In genomic region chr15:51887887-51888592, GRCh38 we compare ENCODE assay signal across 19 cellular contexts. TPM values are rescaled to one million over a fixed set of nuclear protein-coding genes. Genes with fewer than 3 reads are reported as not detected.
DNase-seq lines count a peak whose midpoint lies in the region; ATAC-seq and TF ChIP-seq lines count a peak whose summit lies in the region.
"Had no signal": no experiment of that assay in that cellular context is flagged by ENCODE, and none has a peak within 500 bp of the region (broad histone marks: within the 10 kb centered on the region; RNA-seq: fewer than 3 reads in every experiment).

No MANE protein-coding gene starts in this region.

- CTCF ChIA-PET in Panc1 (lab: Charles Lee) (interaction anchor here (0.6 to 1.0 kb wide), 3 partner anchors 12 to 166 kb away, joined by 3 to 4 read pairs (median 3); no protein-coding TSS in a partner anchor), Caco-2 (lab: Charles Lee) (interaction anchor here (0.7 to 1.5 kb wide), 5 partner anchors 9 to 351 kb away, joined by 3 to 7 read pairs (median 5); no protein-coding TSS in a partner anchor)

- H3K4me3 Mint-ChIP-seq in Caco-2 (ENCODE audit: unreplicated experiment): no peak overlapping the region
- H3K4me3 Mint-ChIP-seq: activated T-cell treated with anti-CD3 and anti-CD28 coated beads, Interleukin-2, amount 50 U/mL, for 24 hours; CD14-positive monocyte; nephron progenitor cell; T-helper 1 cell treated with Interleukin-12 subunit alpha and Interleukin-12 subunit beta and Interleukin-4 antibody, amounts not matched to agents 30 μg/mL and 1 μg/mL, for 36 hours had no signal

- H3K4me3 ChIP-seq in Panc1 (ENCODE audit: low read depth in 2 of 2, low read length in 2 of 2) (no peak overlapping the region), subcutaneous abdominal adipose tissue (ENCODE audit: low read depth in 1 of 5, low read length in 5 of 5) (no peak overlapping the region), Caco-2 (ENCODE audit: low read depth, low read length) (no peak overlapping the region)
- H3K4me3 ChIP-seq: body of pancreas, ovary, spleen had no signal

- H3K27ac Mint-ChIP-seq in Caco-2 (ENCODE audit: unreplicated experiment): no peak overlapping the region
- H3K27ac Mint-ChIP-seq: activated T-cell treated with anti-CD3 and anti-CD28 coated beads, Interleukin-2, amount 50 U/mL, for 24 hours; nephron progenitor cell; T-helper 1 cell treated with Interleukin-12 subunit alpha and Interleukin-12 subunit beta and Interleukin-4 antibody, amounts not matched to agents 30 μg/mL and 1 μg/mL, for 36 hours had no signal

- H3K36me3 Mint-ChIP-seq in Caco-2 (ENCODE audit: insufficient read depth, unreplicated experiment): peaks cover 38% of the 10 kb centered on the region

- H3K4me1 ChIP-seq in Panc1 (ENCODE audit: control insufficient read depth, insufficient read depth, low read length) (peaks cover 2% of the 10 kb centered on the region; the same call in 1 of the 2 replicates), subcutaneous abdominal adipose tissue (ENCODE audit: control insufficient read depth in 5 of 5, insufficient read depth in 5 of 5, low read length in 5 of 5) (peaks cover 1 to 23% (median 10%) of the 10 kb centered on the region in 5 donors), Caco-2 (peaks cover 8% of the 10 kb centered on the region; the same call in 1 of the 2 replicates)

- no peaks in the 10 kb centered on the region for H3K9me3 Mint-ChIP-seq in Caco-2 (ENCODE audit: unreplicated experiment)
- H3K9me3 Mint-ChIP-seq: activated T-cell treated with anti-CD3 and anti-CD28 coated beads, Interleukin-2, amount 50 U/mL, for 24 hours; T-helper 1 cell treated with Interleukin-12 subunit alpha and Interleukin-12 subunit beta and Interleukin-4 antibody, amounts not matched to agents 30 μg/mL and 1 μg/mL, for 36 hours had no signal

- POLR2A ChIA-PET in Panc1 (lab: Charles Lee) (interaction anchor here (0.6 kb wide), 1 partner anchor 40 kb away, joined by 3 read pairs; no protein-coding TSS in a partner anchor), Caco-2 (lab: Charles Lee) (no interaction called here)

- TF ChIP-seq CTCF in GM10266 (IDR thresholded peaks at IDR 0.05; ENCODE audit: control insufficient read depth, insufficient read depth, low read depth, missing control alignments) (peak; percentile 12), Panc1 (IDR thresholded peaks at IDR 0.05) (no peak), Caco-2 (IDR thresholded peaks at IDR 0.05; ENCODE audit: insufficient read depth in 1 of 2, low read depth in 1 of 2, low read length in 1 of 2, severe bottlenecking in 1 of 2, unreplicated experiment in 1 of 2) (no peak)

- in situ Hi-C loops in Panc1 (cut with HindIII; ENCODE audit: low pct_unique_long_range_greater_than_20kb, low sequenced_read_pairs): no loop called here

- DNase-seq in GM10266 (ENCODE audit: extremely low spot score): no peak
- no peak for DNase-seq in Panc1 (ENCODE audit: low read depth, low spot score)
- DNase-seq in Caco-2: no peak
- DNase-seq: activated CD4-positive, alpha-beta T cell treated with anti-CD3 and anti-CD28 coated beads for 48 hours; activated T-cell treated with anti-CD3 and anti-CD28 coated beads, Interleukin-2, amount 50 U/mL, for 24 hours; body of pancreas; head of caudate nucleus; KG1; nephron progenitor cell; ovary; retina; spleen had no signal

- H3K27me3 Mint-ChIP-seq in Caco-2 (ENCODE audit: insufficient read depth, unreplicated experiment): no peaks in the 10 kb centered on the region
- H3K27me3 Mint-ChIP-seq: activated T-cell treated with anti-CD3 and anti-CD28 coated beads, Interleukin-2, amount 50 U/mL, for 24 hours had no signal

- peaks cover 4% of the 10 kb centered on the region; the same call in 1 of the 2 replicates for H3K36me3 ChIP-seq in Panc1 (ENCODE audit: control insufficient read depth, insufficient read depth, low read length)
- peaks cover 0 to 19% (median 12%) of the 10 kb centered on the region in 5 donors for H3K36me3 ChIP-seq in subcutaneous abdominal adipose tissue (ENCODE audit: control insufficient read depth in 5 of 5, insufficient read depth in 5 of 5, low read length in 5 of 5)
- no peaks in the 10 kb centered on the region for H3K36me3 ChIP-seq in Caco-2 (ENCODE audit: control insufficient read depth, insufficient read depth, low read length)
- H3K36me3 ChIP-seq: ovary had no signal

- no peaks in the 10 kb centered on the region for H3K4me1 Mint-ChIP-seq in Caco-2 (ENCODE audit: low read depth, unreplicated experiment)
- H3K4me1 Mint-ChIP-seq: CD14-positive monocyte had no signal

- no peaks in the 10 kb centered on the region for H3K27me3 ChIP-seq in Panc1 (ENCODE audit: control insufficient read depth, insufficient read depth, low read length)
- H3K27me3 ChIP-seq in subcutaneous abdominal adipose tissue (ENCODE audit: control insufficient read depth in 5 of 5, insufficient read depth in 4 of 5, low read length in 5 of 5): no peaks in the 10 kb centered on the region
- H3K27me3 ChIP-seq in Caco-2 (replicated peaks; ENCODE audit: control insufficient read depth, insufficient read depth, low read length): no peaks in the 10 kb centered on the region
- H3K27me3 ChIP-seq: body of pancreas, ovary, spleen had no signal

- intact Hi-C loops in Panc1 (cut with micrococcal nuclease; ENCODE audit: unreplicated experiment): no loop called here
- intact Hi-C loops in Caco-2 (cut with micrococcal nuclease; ENCODE audit: unreplicated experiment): loop anchor here (1.0 kb wide), 1 partner anchor 19 kb away; no protein-coding TSS in a partner anchor

- ATAC-seq in Panc1 (peak; percentile 65; the same call in 1 of the 2 replicates), esophagus mucosa (peak; percentile 27), GM18858 (IDR thresholded peaks at IDR 0.05; ENCODE audit: unreplicated experiment) (no peak), GM18519 (IDR thresholded peaks at IDR 0.05; ENCODE audit: low FRiP score, unreplicated experiment) (no peak)
- ATAC-seq: body of pancreas had no signal

- H3K27ac ChIP-seq in Panc1 (ENCODE audit: low read length) (no peak overlapping the region), subcutaneous abdominal adipose tissue (ENCODE audit: low read depth, low read length) (peak overlapping the region; percentile 31)
- H3K27ac ChIP-seq: ovary, spleen had no signal

- BruUV-seq in Panc1 (replicated peaks; lab: Mats Ljungman, UMichigan): no TSS peak
- no TSS peak for BruUV-seq in Caco-2 (replicated peaks; lab: Mats Ljungman, UMichigan)

- no peaks in the 10 kb centered on the region for H3K9me3 ChIP-seq in Panc1 (ENCODE audit: control insufficient read depth, insufficient read depth, low read depth, low read length)
- H3K9me3 ChIP-seq in subcutaneous abdominal adipose tissue (ENCODE audit: control insufficient read depth in 5 of 5, low read length in 5 of 5): no peaks in the 10 kb centered on the region
- H3K9me3 ChIP-seq in Caco-2: no peaks in the 10 kb centered on the region
- H3K9me3 ChIP-seq: body of pancreas, ovary, SK-N-SH had no signal

- no peak overlapping the region for H3K9ac ChIP-seq in subcutaneous abdominal adipose tissue (ENCODE audit: low read length in 5 of 5)
- H3K9ac ChIP-seq: SK-N-SH had no signal

RNA-seq across cellular contexts. Expression of gene TMOD3, which starts 58.6 kb away (rescaled TPM):
- total RNA-seq in Panc1 (2021; ENCODE audit: unreplicated experiment) (53.4 TPM), esophagus mucosa (83.5 TPM), Caco-2 (2022) (46.8 and 54.4 TPM in 2 replicates)
- polyA plus RNA-seq in Panc1 (2012; ENCODE audit: insufficient read length): 23.8 TPM

Comparison
In these comparisons a context has a peak if more than half of its experiments do, and no peak if none do; other contexts are left out.
1. ATAC-seq: peak in Panc1 (single experiment) and esophagus mucosa (single experiment); none in GM18858 (single experiment) and GM18519 (single experiment).